ENCODE assay signal across 1 cellular context in the genomic region with DNA sequence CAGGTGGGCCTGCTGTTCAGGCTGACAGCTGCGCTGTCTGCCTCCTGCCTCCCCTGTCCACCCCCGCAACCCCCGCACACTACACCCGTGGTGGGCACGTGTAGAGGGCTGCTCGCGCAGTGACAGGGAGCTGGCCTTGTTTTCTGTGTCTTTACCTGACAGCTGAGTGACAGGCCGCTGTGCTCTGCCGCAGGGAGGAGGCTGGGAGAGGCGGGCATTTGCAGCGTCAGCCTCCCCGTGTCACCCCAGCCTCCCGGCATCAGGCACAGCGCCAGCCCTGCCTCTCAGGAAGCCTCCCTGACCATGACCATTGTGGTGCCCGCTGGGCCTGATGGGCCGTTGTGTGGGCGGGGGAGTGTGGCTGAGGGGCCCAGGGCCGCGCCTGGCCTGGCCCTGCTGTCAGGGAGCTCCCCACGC.
TF ChIP-seq lines count a peak whose summit lies in the region.

No MANE protein-coding gene starts in this region.

TF ChIP-seq in WTC11, 78 proteins besides CTCF, POLR2A, EP300 and RAD21 (continued from another document):
- no peak for TF ChIP-seq CREM (CRISPR knock-in tag; IDR thresholded peaks at IDR 0.05)
- no peak for TF ChIP-seq JAZF1 (CRISPR knock-in tag; IDR thresholded peaks at IDR 0.05)
- TF ChIP-seq NFE2L1 (CRISPR knock-in tag; IDR thresholded peaks at IDR 0.05) = no peak
- no peak for TF ChIP-seq ARID4B (CRISPR knock-in tag; IDR thresholded peaks at IDR 0.05; ENCODE audit: borderline replicate concordance)
- TF ChIP-seq NFATC4 (CRISPR knock-in tag; IDR thresholded peaks at IDR 0.05) = no peak
- TF ChIP-seq, protein P1, sequence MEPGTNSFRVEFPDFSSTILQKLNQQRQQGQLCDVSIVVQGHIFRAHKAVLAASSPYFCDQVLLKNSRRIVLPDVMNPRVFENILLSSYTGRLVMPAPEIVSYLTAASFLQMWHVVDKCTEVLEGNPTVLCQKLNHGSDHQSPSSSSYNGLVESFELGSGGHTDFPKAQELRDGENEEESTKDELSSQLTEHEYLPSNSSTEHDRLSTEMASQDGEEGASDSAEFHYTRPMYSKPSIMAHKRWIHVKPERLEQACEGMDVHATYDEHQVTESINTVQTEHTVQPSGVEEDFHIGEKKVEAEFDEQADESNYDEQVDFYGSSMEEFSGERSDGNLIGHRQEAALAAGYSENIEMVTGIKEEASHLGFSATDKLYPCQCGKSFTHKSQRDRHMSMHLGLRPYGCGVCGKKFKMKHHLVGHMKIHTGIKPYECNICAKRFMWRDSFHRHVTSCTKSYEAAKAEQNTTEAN (CRISPR knock-in tag; IDR thresholded peaks at IDR 0.05) = no peak
- no peak for TF ChIP-seq USF1 (CRISPR knock-in tag; IDR thresholded peaks at IDR 0.05)
- TF ChIP-seq E2F5 (CRISPR knock-in tag; IDR thresholded peaks at IDR 0.05) = no peak
- TF ChIP-seq, protein P2, sequence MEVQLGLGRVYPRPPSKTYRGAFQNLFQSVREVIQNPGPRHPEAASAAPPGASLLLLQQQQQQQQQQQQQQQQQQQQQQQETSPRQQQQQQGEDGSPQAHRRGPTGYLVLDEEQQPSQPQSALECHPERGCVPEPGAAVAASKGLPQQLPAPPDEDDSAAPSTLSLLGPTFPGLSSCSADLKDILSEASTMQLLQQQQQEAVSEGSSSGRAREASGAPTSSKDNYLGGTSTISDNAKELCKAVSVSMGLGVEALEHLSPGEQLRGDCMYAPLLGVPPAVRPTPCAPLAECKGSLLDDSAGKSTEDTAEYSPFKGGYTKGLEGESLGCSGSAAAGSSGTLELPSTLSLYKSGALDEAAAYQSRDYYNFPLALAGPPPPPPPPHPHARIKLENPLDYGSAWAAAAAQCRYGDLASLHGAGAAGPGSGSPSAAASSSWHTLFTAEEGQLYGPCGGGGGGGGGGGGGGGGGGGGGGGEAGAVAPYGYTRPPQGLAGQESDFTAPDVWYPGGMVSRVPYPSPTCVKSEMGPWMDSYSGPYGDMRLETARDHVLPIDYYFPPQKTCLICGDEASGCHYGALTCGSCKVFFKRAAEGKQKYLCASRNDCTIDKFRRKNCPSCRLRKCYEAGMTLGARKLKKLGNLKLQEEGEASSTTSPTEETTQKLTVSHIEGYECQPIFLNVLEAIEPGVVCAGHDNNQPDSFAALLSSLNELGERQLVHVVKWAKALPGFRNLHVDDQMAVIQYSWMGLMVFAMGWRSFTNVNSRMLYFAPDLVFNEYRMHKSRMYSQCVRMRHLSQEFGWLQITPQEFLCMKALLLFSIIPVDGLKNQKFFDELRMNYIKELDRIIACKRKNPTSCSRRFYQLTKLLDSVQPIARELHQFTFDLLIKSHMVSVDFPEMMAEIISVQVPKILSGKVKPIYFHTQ (CRISPR knock-in tag; IDR thresholded peaks at IDR 0.05) = no peak
- TF ChIP-seq ZNF263 (CRISPR knock-in tag; IDR thresholded peaks at IDR 0.05; ENCODE audit: low read depth) = no peak
- no peak for TF ChIP-seq USF2 (CRISPR knock-in tag; IDR thresholded peaks at IDR 0.05)
- TF ChIP-seq ELF4 (CRISPR knock-in tag; IDR thresholded peaks at IDR 0.05; ENCODE audit: low read depth) = no peak
- no peak for TF ChIP-seq SMAD3 (CRISPR knock-in tag; IDR thresholded peaks at IDR 0.05; ENCODE audit: borderline replicate concordance)
- TF ChIP-seq, protein P3, sequence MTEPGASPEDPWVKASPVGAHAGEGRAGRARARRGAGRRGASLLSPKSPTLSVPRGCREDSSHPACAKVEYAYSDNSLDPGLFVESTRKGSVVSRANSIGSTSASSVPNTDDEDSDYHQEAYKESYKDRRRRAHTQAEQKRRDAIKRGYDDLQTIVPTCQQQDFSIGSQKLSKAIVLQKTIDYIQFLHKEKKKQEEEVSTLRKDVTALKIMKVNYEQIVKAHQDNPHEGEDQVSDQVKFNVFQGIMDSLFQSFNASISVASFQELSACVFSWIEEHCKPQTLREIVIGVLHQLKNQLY (CRISPR knock-in tag; IDR thresholded peaks at IDR 0.05) = no peak
- no peak for TF ChIP-seq ZNF317 (CRISPR knock-in tag; IDR thresholded peaks at IDR 0.05; ENCODE audit: borderline replicate concordance, low read depth)
- TF ChIP-seq NFYB (CRISPR knock-in tag; conservative IDR thresholded peaks at IDR 0.05; ENCODE audit: low read depth) = no peak
- TF ChIP-seq, protein P4, sequence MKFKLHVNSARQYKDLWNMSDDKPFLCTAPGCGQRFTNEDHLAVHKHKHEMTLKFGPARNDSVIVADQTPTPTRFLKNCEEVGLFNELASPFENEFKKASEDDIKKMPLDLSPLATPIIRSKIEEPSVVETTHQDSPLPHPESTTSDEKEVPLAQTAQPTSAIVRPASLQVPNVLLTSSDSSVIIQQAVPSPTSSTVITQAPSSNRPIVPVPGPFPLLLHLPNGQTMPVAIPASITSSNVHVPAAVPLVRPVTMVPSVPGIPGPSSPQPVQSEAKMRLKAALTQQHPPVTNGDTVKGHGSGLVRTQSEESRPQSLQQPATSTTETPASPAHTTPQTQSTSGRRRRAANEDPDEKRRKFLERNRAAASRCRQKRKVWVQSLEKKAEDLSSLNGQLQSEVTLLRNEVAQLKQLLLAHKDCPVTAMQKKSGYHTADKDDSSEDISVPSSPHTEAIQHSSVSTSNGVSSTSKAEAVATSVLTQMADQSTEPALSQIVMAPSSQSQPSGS (CRISPR knock-in tag; IDR thresholded peaks at IDR 0.05; ENCODE audit: borderline replicate concordance, low read depth) = no peak
TF ChIP-seq in WTC11: peak in this region for 0.
